ENCODE assay signal across 1 cellular context in the genomic region with DNA sequence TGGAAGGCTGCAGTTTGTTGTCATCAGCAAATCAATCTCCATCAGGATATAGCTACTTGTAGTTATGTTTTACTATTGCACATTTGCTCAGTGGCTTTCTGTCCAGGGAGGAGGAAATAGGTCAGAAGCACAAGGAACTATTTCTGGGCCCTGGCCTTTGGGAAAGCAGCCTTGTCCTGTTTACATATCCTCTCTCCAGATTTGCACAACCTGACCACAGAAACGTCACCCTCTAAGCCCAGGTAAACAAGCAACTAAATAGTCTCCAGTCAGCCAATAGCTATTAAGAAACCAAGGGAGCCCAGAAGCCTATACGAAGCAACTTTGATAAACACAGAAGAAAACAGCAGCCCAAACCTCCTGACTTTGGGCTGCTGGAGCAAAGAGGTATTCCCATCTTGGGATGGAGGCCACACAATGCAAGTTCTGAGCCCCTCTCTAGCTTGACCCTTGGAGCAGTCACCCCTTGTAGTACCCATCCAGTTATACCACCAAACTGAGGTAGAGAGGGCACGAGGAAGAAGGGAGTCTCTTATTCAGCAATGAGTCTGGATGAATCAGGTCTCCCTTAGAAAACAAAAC.
A peak's percentile ranks its signal among the peaks of the same experiment; 100 is the strongest.
TF ChIP-seq lines count a peak whose summit lies in the region.

No MANE protein-coding gene starts in this region.

TF ChIP-seq in HepG2, 621 proteins besides CTCF, POLR2A, EP300 and RAD21 (continued from another document):
- TF ChIP-seq, protein P1, sequence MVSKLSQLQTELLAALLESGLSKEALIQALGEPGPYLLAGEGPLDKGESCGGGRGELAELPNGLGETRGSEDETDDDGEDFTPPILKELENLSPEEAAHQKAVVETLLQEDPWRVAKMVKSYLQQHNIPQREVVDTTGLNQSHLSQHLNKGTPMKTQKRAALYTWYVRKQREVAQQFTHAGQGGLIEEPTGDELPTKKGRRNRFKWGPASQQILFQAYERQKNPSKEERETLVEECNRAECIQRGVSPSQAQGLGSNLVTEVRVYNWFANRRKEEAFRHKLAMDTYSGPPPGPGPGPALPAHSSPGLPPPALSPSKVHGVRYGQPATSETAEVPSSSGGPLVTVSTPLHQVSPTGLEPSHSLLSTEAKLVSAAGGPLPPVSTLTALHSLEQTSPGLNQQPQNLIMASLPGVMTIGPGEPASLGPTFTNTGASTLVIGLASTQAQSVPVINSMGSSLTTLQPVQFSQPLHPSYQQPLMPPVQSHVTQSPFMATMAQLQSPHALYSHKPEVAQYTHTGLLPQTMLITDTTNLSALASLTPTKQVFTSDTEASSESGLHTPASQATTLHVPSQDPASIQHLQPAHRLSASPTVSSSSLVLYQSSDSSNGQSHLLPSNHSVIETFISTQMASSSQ (IDR thresholded peaks at IDR 0.05; ENCODE audit: low read depth) = no peak
- TF ChIP-seq, protein P1 (CRISPR knock-in tag; IDR thresholded peaks at IDR 0.05; ENCODE audit: borderline replicate concordance) = no peak
- TF ChIP-seq MED1 (CRISPR knock-in tag; IDR thresholded peaks at IDR 0.05) (no peak), SRSF1 (optimal IDR thresholded peaks at IDR 0.05; ENCODE audit: low read depth, low read length) (no peak), ZNF629 (CRISPR knock-in tag; conservative IDR thresholded peaks at IDR 0.05) (no peak), POGZ (CRISPR knock-in tag; IDR thresholded peaks at IDR 0.05) (no peak), MAFK (conservative IDR thresholded peaks at IDR 0.05 in 1 of 2, IDR thresholded peaks at IDR 0.05 in 1 of 2; ENCODE audit: low read length in 2 of 2) (0 out of 4 replicates have a peak, but pooled peaks of 1 of the 2 experiments have one; percentile 1), ZNF761 (CRISPR knock-in tag; conservative IDR thresholded peaks at IDR 0.05) (no peak), ZBTB7B (CRISPR knock-in tag; IDR thresholded peaks at IDR 0.05) (no peak), ETV5 (CRISPR knock-in tag; IDR thresholded peaks at IDR 0.05; ENCODE audit: borderline replicate concordance) (peak; percentile 39; the same call in 1 of the 2 replicates), GABPB1 (CRISPR knock-in tag; IDR thresholded peaks at IDR 0.05) (no peak), MED8 (CRISPR knock-in tag; IDR thresholded peaks at IDR 0.05; ENCODE audit: insufficient replicate concordance) (no peak), ZNF121 (CRISPR knock-in tag; IDR thresholded peaks at IDR 0.05) (no peak), TMF1 (CRISPR knock-in tag; IDR thresholded peaks at IDR 0.05; ENCODE audit: low read depth) (no peak), ZNF329 (CRISPR knock-in tag; IDR thresholded peaks at IDR 0.05; ENCODE audit: low read depth) (no peak), MTA3 (CRISPR knock-in tag; IDR thresholded peaks at IDR 0.05) (no peak), FOXP1 (IDR thresholded peaks at IDR 0.05) (peak; percentile 72), FOXP1 (CRISPR knock-in tag; IDR thresholded peaks at IDR 0.05) (peak; percentile 95), REPIN1 (CRISPR knock-in tag; IDR thresholded peaks at IDR 0.05; ENCODE audit: borderline replicate concordance, low read depth) (no peak), ZNF547 (CRISPR knock-in tag; IDR thresholded peaks at IDR 0.05) (no peak), FOXO1 (CRISPR knock-in tag; IDR thresholded peaks at IDR 0.05) (peak; percentile 75; the same call in 1 of the 2 replicates), FOXP4 (CRISPR knock-in tag; IDR thresholded peaks at IDR 0.05) (peak; percentile 78), GATAD2A (CRISPR knock-in tag; IDR thresholded peaks at IDR 0.05) (peak; percentile 60), BRD4 (CRISPR knock-in tag; IDR thresholded peaks at IDR 0.05) (no peak), FOXA3 (CRISPR knock-in tag; IDR thresholded peaks at IDR 0.05) (peak; percentile 89), SRF (IDR thresholded peaks at IDR 0.05; ENCODE audit: low read depth, low read length) (no peak), PPARG (CRISPR knock-in tag; conservative IDR thresholded peaks at IDR 0.05) (0 out of 2 replicates have a peak, but pooled peaks have one; percentile 19), BATF2 (CRISPR knock-in tag; IDR thresholded peaks at IDR 0.05) (no peak), GABPA (IDR thresholded peaks at IDR 0.05; ENCODE audit: low read depth, low read length) (no peak), GABPA (CRISPR knock-in tag; IDR thresholded peaks at IDR 0.05; ENCODE audit: low read depth) (peak; percentile 33), ZNF30 (CRISPR knock-in tag; IDR thresholded peaks at IDR 0.05) (no peak), MAZ (IDR thresholded peaks at IDR 0.05; ENCODE audit: borderline replicate concordance, low read depth, low read length) (no peak), MAZ (CRISPR knock-in tag; IDR thresholded peaks at IDR 0.05; ENCODE audit: low read depth) (no peak), SRSF4 (IDR thresholded peaks at IDR 0.05; ENCODE audit: low read depth, low read length, poor library complexity, severe bottlenecking) (no peak), ZNF775 (CRISPR knock-in tag; IDR thresholded peaks at IDR 0.05; ENCODE audit: borderline replicate concordance) (no peak), CREM (IDR thresholded peaks at IDR 0.05) (peak; percentile 65; the same call in 1 of the 2 replicates), CREM (CRISPR knock-in tag; IDR thresholded peaks at IDR 0.05) (no peak), MZF1 (CRISPR knock-in tag; IDR thresholded peaks at IDR 0.05; ENCODE audit: borderline replicate concordance) (no peak), NFAT5 (CRISPR knock-in tag; IDR thresholded peaks at IDR 0.05) (no peak), ZNF101 (CRISPR knock-in tag; IDR thresholded peaks at IDR 0.05; ENCODE audit: borderline replicate concordance, low read depth) (no peak)
- TF ChIP-seq, protein P2, sequence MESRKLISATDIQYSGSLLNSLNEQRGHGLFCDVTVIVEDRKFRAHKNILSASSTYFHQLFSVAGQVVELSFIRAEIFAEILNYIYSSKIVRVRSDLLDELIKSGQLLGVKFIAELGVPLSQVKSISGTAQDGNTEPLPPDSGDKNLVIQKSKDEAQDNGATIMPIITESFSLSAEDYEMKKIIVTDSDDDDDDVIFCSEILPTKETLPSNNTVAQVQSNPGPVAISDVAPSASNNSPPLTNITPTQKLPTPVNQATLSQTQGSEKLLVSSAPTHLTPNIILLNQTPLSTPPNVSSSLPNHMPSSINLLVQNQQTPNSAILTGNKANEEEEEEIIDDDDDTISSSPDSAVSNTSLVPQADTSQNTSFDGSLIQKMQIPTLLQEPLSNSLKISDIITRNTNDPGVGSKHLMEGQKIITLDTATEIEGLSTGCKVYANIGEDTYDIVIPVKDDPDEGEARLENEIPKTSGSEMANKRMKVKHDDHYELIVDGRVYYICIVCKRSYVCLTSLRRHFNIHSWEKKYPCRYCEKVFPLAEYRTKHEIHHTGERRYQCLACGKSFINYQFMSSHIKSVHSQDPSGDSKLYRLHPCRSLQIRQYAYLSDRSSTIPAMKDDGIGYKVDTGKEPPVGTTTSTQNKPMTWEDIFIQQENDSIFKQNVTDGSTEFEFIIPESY (CRISPR knock-in tag; IDR thresholded peaks at IDR 0.05) = no peak
- TF ChIP-seq, protein P3, sequence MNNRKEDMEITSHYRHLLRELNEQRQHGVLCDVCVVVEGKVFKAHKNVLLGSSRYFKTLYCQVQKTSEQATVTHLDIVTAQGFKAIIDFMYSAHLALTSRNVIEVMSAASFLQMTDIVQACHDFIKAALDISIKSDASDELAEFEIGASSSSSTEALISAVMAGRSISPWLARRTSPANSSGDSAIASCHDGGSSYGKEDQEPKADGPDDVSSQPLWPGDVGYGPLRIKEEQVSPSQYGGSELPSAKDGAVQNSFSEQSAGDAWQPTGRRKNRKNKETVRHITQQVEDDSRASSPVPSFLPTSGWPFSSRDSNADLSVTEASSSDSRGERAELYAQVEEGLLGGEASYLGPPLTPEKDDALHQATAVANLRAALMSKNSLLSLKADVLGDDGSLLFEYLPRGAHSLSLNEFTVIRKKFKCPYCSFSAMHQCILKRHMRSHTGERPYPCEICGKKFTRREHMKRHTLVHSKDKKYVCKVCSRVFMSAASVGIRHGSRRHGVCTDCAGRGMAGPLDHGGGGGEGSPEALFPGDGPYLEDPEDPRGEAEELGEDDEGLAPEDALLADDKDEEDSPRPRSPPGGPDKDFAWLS (CRISPR knock-in tag; IDR thresholded peaks at IDR 0.05; ENCODE audit: borderline replicate concordance) = no peak
- TF ChIP-seq, protein P4, sequence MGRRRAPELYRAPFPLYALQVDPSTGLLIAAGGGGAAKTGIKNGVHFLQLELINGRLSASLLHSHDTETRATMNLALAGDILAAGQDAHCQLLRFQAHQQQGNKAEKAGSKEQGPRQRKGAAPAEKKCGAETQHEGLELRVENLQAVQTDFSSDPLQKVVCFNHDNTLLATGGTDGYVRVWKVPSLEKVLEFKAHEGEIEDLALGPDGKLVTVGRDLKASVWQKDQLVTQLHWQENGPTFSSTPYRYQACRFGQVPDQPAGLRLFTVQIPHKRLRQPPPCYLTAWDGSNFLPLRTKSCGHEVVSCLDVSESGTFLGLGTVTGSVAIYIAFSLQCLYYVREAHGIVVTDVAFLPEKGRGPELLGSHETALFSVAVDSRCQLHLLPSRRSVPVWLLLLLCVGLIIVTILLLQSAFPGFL (CRISPR knock-in tag; IDR thresholded peaks at IDR 0.05) = no peak
